27 cellular contexts compared by ENCODE assay signal in the genomic region with DNA sequence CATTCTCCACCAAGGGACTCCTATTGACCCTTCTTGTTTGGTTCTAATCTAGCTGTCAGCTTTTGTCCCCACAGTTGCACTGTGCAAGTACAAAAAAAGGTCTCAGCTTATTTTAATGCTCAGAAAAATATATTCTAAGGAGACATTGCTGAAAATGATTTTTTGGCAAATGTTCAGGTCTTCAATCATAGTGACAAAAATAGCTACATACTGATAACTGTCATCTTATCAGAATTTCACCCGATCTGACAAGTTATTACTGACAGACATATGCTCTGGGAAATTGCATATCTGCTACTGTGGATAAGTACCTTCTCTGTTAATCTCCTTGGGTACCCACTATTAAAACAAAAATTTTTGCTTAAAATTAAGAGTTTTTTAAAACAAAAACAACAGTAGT.
"Had no signal": no experiment of that assay in that cellular context is flagged by ENCODE, and none has a peak within 500 bp of the region (broad histone marks: within the 10 kb centered on the region; RNA-seq: fewer than 3 reads in every experiment).

No MANE protein-coding gene starts in this region.

- DNase-seq: colonic mucosa; cortex of kidney; dermis blood vessel endothelial cell; dorsolateral prefrontal cortex; effector CD4-positive, alpha-beta T cell; effector CD8-positive, alpha-beta T cell; effector memory CD4-positive, alpha-beta T cell; effector memory CD8-positive, alpha-beta T cell; endodermal cell; erythroblast; esophagus squamous epithelium; foreskin fibroblast; foreskin keratinocyte; foreskin melanocyte; gastrocnemius medialis; glutamatergic neuron; head of caudate nucleus; heart left ventricle; heart right ventricle had no signal

- H3K36me3 ChIP-seq: colonic mucosa, esophagus muscularis mucosa, esophagus squamous epithelium, gastrocnemius medialis, gastroesophageal sphincter, heart left ventricle, heart right ventricle had no signal

- H3K27ac ChIP-seq: colonic mucosa, coronary artery, dorsolateral prefrontal cortex, epithelial cell of prostate, esophagus muscularis mucosa, esophagus squamous epithelium, foreskin keratinocyte, gastrocnemius medialis, gastroesophageal sphincter, heart left ventricle, heart right ventricle had no signal

- H3K27me3 ChIP-seq: colonic mucosa, dorsolateral prefrontal cortex, esophagus muscularis mucosa, esophagus squamous epithelium, foreskin keratinocyte, gastrocnemius medialis, gastroesophageal sphincter, heart left ventricle, heart right ventricle had no signal

- H3K4me3 ChIP-seq: colonic mucosa, coronary artery, dorsolateral prefrontal cortex, esophagus muscularis mucosa, esophagus squamous epithelium, gastrocnemius medialis, gastroesophageal sphincter, heart left ventricle, heart right ventricle had no signal

- H3K9me3 ChIP-seq: colonic mucosa, esophagus muscularis mucosa, esophagus squamous epithelium, gastrocnemius medialis, gastroesophageal sphincter, heart left ventricle, heart right ventricle had no signal

- FAIRE-seq: colon, endometrium, endothelial cell of umbilical vein, frontal cortex had no signal
